ENCODE assay signal across 8 cellular contexts in genomic region chr2:11342561-11343343, GRCh38. TPM values are rescaled to one million over a fixed set of nuclear protein-coding genes. Genes with fewer than 3 reads are reported as not detected.
DNase-seq lines count a peak whose midpoint lies in the region; ATAC-seq, FAIRE-seq and TF ChIP-seq lines count a peak whose summit lies in the region.

No MANE protein-coding gene starts in this region.

- no peaks in the 10 kb centered on the region for H3K9me3 ChIP-seq in H1 (ENCODE audit: insufficient read depth in 2 of 2, low read depth in 1 of 2, low read length in 1 of 2)

- no peak overlapping the region for H2BK5ac ChIP-seq in H1 (ENCODE audit: low read depth, low read length)

- DNase-seq in AG08395 (ENCODE audit: low spot score) (peak; percentile 58), RPMI7951 (ENCODE audit: low read depth) (peak; percentile 85), H1 (ENCODE audit: low read depth in 1 of 2, low spot score in 2 of 2) (no peak), myocyte (ENCODE audit: low read depth) (peak; percentile 66), epidermal melanocyte (ENCODE audit: insufficient read length, low spot score) (no peak)

- H3K79me1 ChIP-seq in H1 (ENCODE audit: low read depth, low read length) = 0 out of 2 replicates have a peak, but pooled peaks cover 3% of the 10 kb centered on the region

- H4K8ac ChIP-seq in H1 (ENCODE audit: extremely low read depth, insufficient read depth, low read length) = no peak overlapping the region

- H3K36me3 ChIP-seq in H1 (ENCODE audit: control insufficient read depth in 2 of 4, insufficient read depth in 4 of 4, low read length in 3 of 4) = no peaks in the 10 kb centered on the region

- TF ChIP-seq CTCF in GM12875 (IDR thresholded peaks at IDR 0.05; ENCODE audit: borderline replicate concordance, insufficient read depth, low read depth, low read length) = no peak
- TF ChIP-seq CTCF in H1 (IDR thresholded peaks at IDR 0.05; ENCODE audit: control extremely low read depth in 1 of 3, insufficient read depth in 1 of 3, low read depth in 1 of 3, low read length in 3 of 3) = no peak

- H4K91ac ChIP-seq in H1 (replicated peaks; ENCODE audit: insufficient read length, low read length) = no peak overlapping the region

- CTCF ChIA-PET in H1 (lab: Charles Lee; ENCODE audit: partially characterized antibody) = interaction anchor here (0.8 to 2.9 kb wide), 6 partner anchors 15 to 219 kb away, joined by 3 to 10 read pairs (median 4); no protein-coding TSS in a partner anchor

- no peak overlapping the region for H3K4ac ChIP-seq in H1 (replicated peaks; ENCODE audit: insufficient read length, low read depth, low read length)

- H2AFZ ChIP-seq in H1 (ENCODE audit: low read length) = no peak overlapping the region

- peaks cover 0 to 6% (median 3%) of the 10 kb centered on the region in 4 experiments; a peak in 4 of 7 replicates for H3K4me1 ChIP-seq in H1 (replicated peaks in 1 of 4; ENCODE audit: control insufficient read depth in 3 of 4, insufficient read depth in 4 of 4, low read length in 3 of 4)

- 17% methylated on average over 13 of the region's 13 CpGs; no CpG with 5 or more reads in 1 of the 2 experiments for WGBS in H1 (ENCODE audit: extremely low coverage in 1 of 2, insufficient coverage in 1 of 2, insufficient read length in 1 of 2, insufficient replicate concordance in 2 of 2, low coverage in 1 of 2, low lambda C conversion rate in 2 of 2, missing lambda C conversion rate in 1 of 2), 2 experiments

- no peak for TF ChIP-seq EP300 in H1 (IDR thresholded peaks at IDR 0.05; ENCODE audit: borderline replicate concordance in 1 of 2, low read depth in 2 of 2, low read length in 2 of 2)

- peak overlapping the region in 3 of 4 experiments; percentile 12 to 70 (median 51); a peak in 4 of 7 replicates for H3K9ac ChIP-seq in H1 (replicated peaks in 1 of 4; ENCODE audit: extremely low read depth in 1 of 4, low read depth in 3 of 4, low read length in 3 of 4)

- no peak overlapping the region for H3K14ac ChIP-seq in H1 (ENCODE audit: insufficient read length)

- peak overlapping the region; percentile 90 to 97 for H3K4me2 ChIP-seq in H1 (ENCODE audit: insufficient read depth in 1 of 2, low read depth in 2 of 2, low read length in 2 of 2)

- H2BK15ac ChIP-seq in H1 (ENCODE audit: low read length) = no peak overlapping the region

- peaks cover 11 to 59% of the 10 kb centered on the region in 2 experiments for H3K79me2 ChIP-seq in H1 (ENCODE audit: control insufficient read depth in 1 of 2, insufficient read depth in 2 of 2, low read length in 2 of 2)

- FAIRE-seq in H1 (lab: Jason Lieb, UNC) = peak; percentile 36

- TF ChIP-seq RAD21 in H1 (IDR thresholded peaks at IDR 0.05 in 1 of 2, conservative IDR thresholded peaks at IDR 0.05 in 1 of 2; ENCODE audit: low read depth in 2 of 2, low read length in 2 of 2) = no peak

- H3K18ac ChIP-seq in H1 (ENCODE audit: extremely low read depth, low read length) = no peak overlapping the region

- POLR2A ChIA-PET in H1 (lab: Charles Lee; ENCODE audit: partially characterized antibody) = interaction anchor here (1.1 to 2.4 kb wide), 4 partner anchors 11 to 37 kb away, joined by 3 to 10 read pairs (median 4); no protein-coding TSS in a partner anchor

- no peak overlapping the region for H2BK120ac ChIP-seq in H1 (replicated peaks; ENCODE audit: low read depth, low read length)

- no peak for TF ChIP-seq POLR2A in H1 (IDR thresholded peaks at IDR 0.05; ENCODE audit: control extremely low read depth in 1 of 2, low read depth in 2 of 2, low read length in 2 of 2)

- no peak overlapping the region for H2BK20ac ChIP-seq in H1 (ENCODE audit: low read length)

- H3K27ac ChIP-seq in H1 (ENCODE audit: low read depth, low read length) = no peak overlapping the region

- no peak overlapping the region for H3K23ac ChIP-seq in H1 (ENCODE audit: insufficient read length)

- peaks cover 10% of the 10 kb centered on the region for H3K23me2 ChIP-seq in H1 (ENCODE audit: low read depth, low read length)

- H2BK12ac ChIP-seq in H1 (ENCODE audit: low read depth, low read length) = no peak overlapping the region

- H3K4me3 ChIP-seq in GM12875 (ENCODE audit: low read depth, low read length) (peak overlapping the region; percentile 68), H1 (ENCODE audit: extremely low read depth in 1 of 4, insufficient read depth in 2 of 4, low read depth in 3 of 4, low read length in 4 of 4) (peak overlapping the region; percentile 74 to 92 (median 82))

- no peak for ATAC-seq in HG03520 (IDR thresholded peaks at IDR 0.05; ENCODE audit: unreplicated experiment)
- ATAC-seq in GM18519 (IDR thresholded peaks at IDR 0.05; ENCODE audit: low FRiP score, unreplicated experiment) = no peak

- H4K20me1 ChIP-seq in H1 (replicated peaks in 1 of 2; ENCODE audit: control insufficient read depth in 1 of 2, insufficient read depth in 2 of 2, low read length in 2 of 2) = peaks cover 5 to 15% of the 10 kb centered on the region in 2 experiments

- H4K5ac ChIP-seq in H1 (ENCODE audit: insufficient read length, low read depth, low read length) = no peak overlapping the region

- no peak overlapping the region for H3K56ac ChIP-seq in H1 (replicated peaks; ENCODE audit: insufficient read length, low read depth, low read length)

- H2AK5ac ChIP-seq in H1 (ENCODE audit: low read depth, low read length) = no peak overlapping the region

- H3K27me3 ChIP-seq in H1 (replicated peaks in 1 of 4; ENCODE audit: control insufficient read depth in 3 of 4, extremely low read depth in 1 of 4, insufficient read depth in 3 of 4, low read length in 3 of 4) = no peaks in the 10 kb centered on the region; a peak in 1 of 7 replicates

TF ChIP-seq in H1, 55 proteins besides CTCF, POLR2A, EP300 and RAD21:
- TF ChIP-seq CHD2 (IDR thresholded peaks at IDR 0.05; ENCODE audit: low read length) (no peak), CEBPB (IDR thresholded peaks at IDR 0.05; ENCODE audit: low read depth, low read length) (no peak), NANOG (IDR thresholded peaks at IDR 0.05; ENCODE audit: insufficient read depth, low read depth, low read length, poor library complexity, severe bottlenecking) (no peak), SIN3A (conservative IDR thresholded peaks at IDR 0.05 in 1 of 2, IDR thresholded peaks at IDR 0.05 in 1 of 2; ENCODE audit: low read depth in 1 of 2, low read length in 2 of 2) (no peak), TBP (IDR thresholded peaks at IDR 0.05; ENCODE audit: low read depth, low read length) (no peak), RXRA (IDR thresholded peaks at IDR 0.05; ENCODE audit: insufficient read depth, low read depth, low read length) (no peak), USF2 (IDR thresholded peaks at IDR 0.05; ENCODE audit: low read length) (no peak), SP4 (IDR thresholded peaks at IDR 0.05; ENCODE audit: low read length) (no peak), PHF8 (conservative IDR thresholded peaks at IDR 0.05; ENCODE audit: low read depth, low read length) (no peak), E2F6 (IDR thresholded peaks at IDR 0.05) (no peak), RFX5 (IDR thresholded peaks at IDR 0.05; ENCODE audit: borderline replicate concordance, low read depth, low read length) (no peak), ASH2L (IDR thresholded peaks at IDR 0.05; ENCODE audit: low read length) (no peak), CHD1 (IDR thresholded peaks at IDR 0.05; ENCODE audit: low read depth, low read length) (no peak)

RNA-seq across cellular contexts. Expression of gene ROCK2, which starts 1.7 kb away (rescaled TPM):
- total RNA-seq in RPMI7951 (2014; rRNA removed; shearing (Covaris generic)) = 36.6 and 45.4 TPM in 2 replicates
- total RNA-seq in H1 (2021; fragmentation: NEBNext Ultra II Directional; extraction: Animal tissue kit (Norgen Biotek cat#: 25700)) = 28.8 and 29.0 TPM in 2 replicates
- 1.7 and 2.7 TPM in 2 replicates for polyA plus RNA-seq in H1 (2011; rRNA removed)
- polyA plus RNA-seq in H1 (2011; cell fraction: cytosol; rRNA removed) = 3.5 TPM
- polyA plus RNA-seq in H1 (2011; cell fraction: nucleus; rRNA removed) = 1.8 TPM
- polyA plus RNA-seq in H1 (2012, experiment 1 of 2) = 5.7 to 15.7 TPM (median 8.3 TPM) in 4 replicates
- 0.45 TPM for polyA plus RNA-seq in H1 (2012, experiment 2 of 2)
- polyA plus RNA-seq in H1 (2013, experiment 1 of 2) = 15.7 TPM
- 15.4 TPM for polyA plus RNA-seq in H1 (2013, experiment 2 of 2)
- 12.8 and 13.4 TPM in 2 replicates for polyA minus RNA-seq in H1 (2011; rRNA and poly(A)+ RNA removed)
- polyA minus RNA-seq in H1 (2011; cell fraction: cytosol; rRNA and poly(A)+ RNA removed) = 12.6 TPM
- polyA minus RNA-seq in H1 (2011; cell fraction: nucleus; rRNA and poly(A)+ RNA removed) = 23.3 TPM
- total RNA-seq in myocyte = 27.2 and 41.1 TPM in 2 replicates
- 6.8 TPM for polyA plus RNA-seq in myocyte (2012)

Comparison
In these comparisons a context has a peak if more than half of its experiments do, and no peak if none do; other contexts are left out.
1. DNase-seq: peak in AG08395 (single experiment), RPMI7951 (single experiment) and myocyte (single experiment); none in H1 (0 of 2) and epidermal melanocyte (single experiment).